ENCODE assay signal across 8 cellular contexts in the genomic region with DNA sequence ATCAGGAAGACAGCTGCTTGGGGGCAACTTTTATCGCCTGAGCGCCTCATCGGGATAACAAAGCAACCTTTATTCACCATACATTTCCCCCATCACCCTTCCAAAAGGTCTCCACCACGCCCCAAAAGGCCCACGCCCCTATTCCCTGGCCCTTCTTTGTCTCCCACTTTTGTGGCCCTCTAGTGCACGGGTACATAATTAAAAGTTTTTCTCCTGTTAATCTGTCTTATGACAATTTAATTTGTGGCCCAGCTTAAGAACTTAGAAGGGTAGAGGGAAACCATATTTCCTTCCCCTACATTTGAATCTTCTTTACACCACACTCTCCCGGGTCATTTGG. TPM values are rescaled to one million over a fixed set of nuclear protein-coding genes. Genes with fewer than 3 reads are reported as not detected.
A peak's percentile ranks its signal among the peaks of the same experiment; 100 is the strongest.
DNase-seq lines count a peak whose midpoint lies in the region; ATAC-seq, FAIRE-seq and TF ChIP-seq lines count a peak whose summit lies in the region.

No MANE protein-coding gene starts in this region.

- H3K9me3 Mint-ChIP-seq in effector memory CD8-positive, alpha-beta T cell, result no peaks in the 10 kb centered on the region
- H3K9me3 Mint-ChIP-seq in nephron progenitor cell, result no peaks in the 10 kb centered on the region

- H3K79me2 ChIP-seq in SK-N-SH (ENCODE audit: insufficient read depth), result peaks cover 53% of the 10 kb centered on the region

- TF ChIP-seq RAD21 in SK-N-SH (IDR thresholded peaks at IDR 0.05; ENCODE audit: low read length), result no peak

- 0% methylated on average over 7 of the region's 7 CpGs for WGBS in SK-N-SH (ENCODE audit: low lambda C conversion rate)

- H3K9me3 ChIP-seq in SK-N-SH, result no peaks in the 10 kb centered on the region

- H3K4me3 Mint-ChIP-seq in effector memory CD8-positive, alpha-beta T cell, result peak overlapping the region; percentile 81 to 86
- peak overlapping the region; percentile 97 for H3K4me3 Mint-ChIP-seq in nephron progenitor cell

- peak overlapping the region; percentile 66 for H2AFZ ChIP-seq in SK-N-SH (ENCODE audit: low read depth)

- POLR2A ChIA-PET in SK-N-SH (lab: Yijun Ruan, JAX), result interaction anchor here (1.8 to 2.2 kb wide), 3 partner anchors 20 to 151 kb away, joined by 4 to 8 read pairs (median 8); partner anchors contain the start of genes FKBP9 and NT5C3A

- H3K36me3 ChIP-seq in SK-N-SH (replicated peaks in 1 of 2; ENCODE audit: control insufficient read depth in 1 of 2, insufficient read depth in 2 of 2, low read length in 1 of 2), result peaks cover 0 to 1% of the 10 kb centered on the region in 2 experiments

- H3K4me1 ChIP-seq in SK-N-SH (ENCODE audit: control insufficient read depth in 1 of 2, insufficient read depth in 2 of 2, low read depth in 1 of 2, low read length in 1 of 2), result peaks cover 5 to 15% of the 10 kb centered on the region in 2 experiments; a peak in 3 of 4 replicates

- peaks cover 13 to 27% of the 10 kb centered on the region in 2 donors for H3K27me3 Mint-ChIP-seq in effector memory CD8-positive, alpha-beta T cell
- peaks cover 23% of the 10 kb centered on the region for H3K27me3 Mint-ChIP-seq in nephron progenitor cell (ENCODE audit: low read depth, poor library complexity)

- peak overlapping the region; percentile 68 to 82 for H3K27ac Mint-ChIP-seq in effector memory CD8-positive, alpha-beta T cell
- peak overlapping the region; percentile 91 for H3K27ac Mint-ChIP-seq in nephron progenitor cell

- FAIRE-seq in frontal cortex (lab: Jason Lieb, UNC), result no peak

- H3K27me3 ChIP-seq in SK-N-SH (ENCODE audit: insufficient read depth), result no peaks in the 10 kb centered on the region

- CTCF ChIA-PET in SK-N-SH (lab: Yijun Ruan, JAX), result interaction anchor here (0.7 to 5.2 kb wide), 49 partner anchors 8 to 824 kb away, joined by 3 to 95 read pairs (median 5); partner anchors contain the start of genes AVL9, BBS9, FKBP9 and LSM5

- H3K27ac ChIP-seq in SK-N-SH (ENCODE audit: low read depth in 2 of 2, low read length in 1 of 2), result peak overlapping the region; percentile 57 to 80

- H4K20me1 ChIP-seq in SK-N-SH (ENCODE audit: insufficient read depth), result peaks cover 40% of the 10 kb centered on the region

- peak; percentile 62 for DNase-seq in DMS53 (lab: John Stamatoyannopoulos, UW)
- no peak for DNase-seq in DMS53 treated with DMSO at 0.1 percent for 48 hours (lab: John Stamatoyannopoulos, UW; ENCODE audit: unreplicated experiment)
- peak; percentile 42 for DNase-seq in SK-N-SH
- DNase-seq in effector memory CD8-positive, alpha-beta T cell, result peak in 2 of 3 experiments; percentile 4 to 7
- DNase-seq in nephron progenitor cell, result no peak
- no peak for DNase-seq in frontal cortex (ENCODE audit: low spot score in 2 of 2)
- DNase-seq in H4 (ENCODE audit: low spot score), result no peak

- H3F3A ChIP-seq in SK-N-SH (replicated peaks; ENCODE audit: insufficient read depth), result no peaks in the 10 kb centered on the region

- peak; percentile 40; the same call in 1 of the 2 replicates for TF ChIP-seq CTCF in SK-N-SH (IDR thresholded peaks at IDR 0.05)
- no peak for TF ChIP-seq CTCF in nephron progenitor cell (IDR thresholded peaks at IDR 0.05)

- ATAC-seq in HG02973 (IDR thresholded peaks at IDR 0.05; ENCODE audit: unreplicated experiment), result peak; percentile 11
- ATAC-seq in effector memory CD8-positive, alpha-beta T cell (replicated peaks), result peak; percentile 9

- H3K4me1 Mint-ChIP-seq in effector memory CD8-positive, alpha-beta T cell (ENCODE audit: low read depth in 2 of 2), result peaks cover 20 to 34% of the 10 kb centered on the region in 2 donors
- peaks cover 48% of the 10 kb centered on the region for H3K4me1 Mint-ChIP-seq in nephron progenitor cell

- peak overlapping the region; percentile 92 for H3K4me2 ChIP-seq in SK-N-SH

- H3K9me2 ChIP-seq in SK-N-SH, result no peaks in the 10 kb centered on the region

- H3K9ac ChIP-seq in SK-N-SH, result peak overlapping the region; percentile 85

- H3K36me3 Mint-ChIP-seq in effector memory CD8-positive, alpha-beta T cell (ENCODE audit: insufficient read depth), result peaks cover under 1% of the 10 kb centered on the region
- H3K36me3 Mint-ChIP-seq in nephron progenitor cell (ENCODE audit: low read depth), result peaks cover 4% of the 10 kb centered on the region

- peak overlapping the region; percentile 85 to 95 for H3K4me3 ChIP-seq in SK-N-SH (ENCODE audit: low read depth in 2 of 2, low read length in 1 of 2)

- no peak for TF ChIP-seq EP300 in SK-N-SH (IDR thresholded peaks at IDR 0.05; ENCODE audit: borderline replicate concordance in 1 of 2, low read depth in 1 of 2, low read length in 1 of 2)

TF ChIP-seq in SK-N-SH, 30 proteins besides CTCF, POLR2A, EP300 and RAD21:
- TF ChIP-seq GABPA (IDR thresholded peaks at IDR 0.05; ENCODE audit: low read depth) (no peak), RCOR1 (IDR thresholded peaks at IDR 0.05; ENCODE audit: low read length) (no peak), RFX5 (IDR thresholded peaks at IDR 0.05; ENCODE audit: low read length) (no peak), YY1 (IDR thresholded peaks at IDR 0.05; ENCODE audit: low read depth) (no peak), IRF3 (IDR thresholded peaks at IDR 0.05; ENCODE audit: low read depth, low read length) (no peak), PBX3 (IDR thresholded peaks at IDR 0.05) (no peak), USF1 (IDR thresholded peaks at IDR 0.05; ENCODE audit: borderline replicate concordance, low read depth) (no peak), NRF1 (IDR thresholded peaks at IDR 0.05; ENCODE audit: low read depth, low read length) (no peak), NFIC (IDR thresholded peaks at IDR 0.05; ENCODE audit: borderline replicate concordance) (no peak), POLR2AphosphoS5 (IDR thresholded peaks at IDR 0.05; ENCODE audit: low read depth, low read length) (no peak), FOXJ3 (CRISPR knock-in tag; IDR thresholded peaks at IDR 0.05) (no peak)
- TF ChIP-seq, protein P1, sequence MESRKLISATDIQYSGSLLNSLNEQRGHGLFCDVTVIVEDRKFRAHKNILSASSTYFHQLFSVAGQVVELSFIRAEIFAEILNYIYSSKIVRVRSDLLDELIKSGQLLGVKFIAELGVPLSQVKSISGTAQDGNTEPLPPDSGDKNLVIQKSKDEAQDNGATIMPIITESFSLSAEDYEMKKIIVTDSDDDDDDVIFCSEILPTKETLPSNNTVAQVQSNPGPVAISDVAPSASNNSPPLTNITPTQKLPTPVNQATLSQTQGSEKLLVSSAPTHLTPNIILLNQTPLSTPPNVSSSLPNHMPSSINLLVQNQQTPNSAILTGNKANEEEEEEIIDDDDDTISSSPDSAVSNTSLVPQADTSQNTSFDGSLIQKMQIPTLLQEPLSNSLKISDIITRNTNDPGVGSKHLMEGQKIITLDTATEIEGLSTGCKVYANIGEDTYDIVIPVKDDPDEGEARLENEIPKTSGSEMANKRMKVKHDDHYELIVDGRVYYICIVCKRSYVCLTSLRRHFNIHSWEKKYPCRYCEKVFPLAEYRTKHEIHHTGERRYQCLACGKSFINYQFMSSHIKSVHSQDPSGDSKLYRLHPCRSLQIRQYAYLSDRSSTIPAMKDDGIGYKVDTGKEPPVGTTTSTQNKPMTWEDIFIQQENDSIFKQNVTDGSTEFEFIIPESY (IDR thresholded peaks at IDR 0.05; ENCODE audit: borderline replicate concordance, low read depth), result no peak
TF ChIP-seq in SK-N-SH: peak in this region for 0.

RNA-seq across cellular contexts. Expression of gene RP9, which starts 0.6 kb away (rescaled TPM):
- 31.6 and 32.0 TPM in 2 replicates for polyA plus RNA-seq in SK-N-SH (2012; rRNA removed)
- polyA plus RNA-seq in SK-N-SH (2012; cell fraction: cytosol; rRNA removed), result 36.3 and 38.8 TPM in 2 replicates
- polyA plus RNA-seq in SK-N-SH (2012; cell fraction: nucleus; rRNA removed), result 24.1 and 27.8 TPM in 2 replicates
- total RNA-seq in frontal cortex, result 6.9 TPM
- 15.8 and 24.9 TPM in 2 replicates for total RNA-seq in H4 (2014; rRNA removed; shearing (Covaris generic))

RNA-seq across cellular contexts. Expression of gene BBS9, which starts 20.8 kb away (rescaled TPM):
- polyA plus RNA-seq in SK-N-SH (2012; rRNA removed), result 7.5 and 11.1 TPM in 2 replicates
- 10.5 and 10.7 TPM in 2 replicates for polyA plus RNA-seq in SK-N-SH (2012; cell fraction: cytosol; rRNA removed)
- polyA plus RNA-seq in SK-N-SH (2012; cell fraction: nucleus; rRNA removed), result 9.2 and 13.9 TPM in 2 replicates
- total RNA-seq in frontal cortex, result 91.3 TPM
- total RNA-seq in H4 (2014; rRNA removed; shearing (Covaris generic)), result 14.7 and 14.9 TPM in 2 replicates

RNA-seq across cellular contexts. Expression of gene NT5C3A, which starts 46.0 kb away (rescaled TPM):
- polyA plus RNA-seq in SK-N-SH (2012; rRNA removed), result 13.2 and 14.1 TPM in 2 replicates
- polyA plus RNA-seq in SK-N-SH (2012; cell fraction: cytosol; rRNA removed), result 20.4 and 26.4 TPM in 2 replicates
- 5.5 and 11.5 TPM in 2 replicates for polyA plus RNA-seq in SK-N-SH (2012; cell fraction: nucleus; rRNA removed)
- 85.6 TPM for total RNA-seq in frontal cortex
- total RNA-seq in H4 (2014; rRNA removed; shearing (Covaris generic)), result 41.2 and 51.6 TPM in 2 replicates

Comparison
In these comparisons a context has a peak if more than half of its experiments do, and no peak if none do; other contexts are left out.
1. DNase-seq: peak in DMS53 (single experiment), SK-N-SH (single experiment) and effector memory CD8-positive, alpha-beta T cell (2 of 3); none in DMS53 treated with DMSO at 0.1 percent for 48 hours (single experiment), nephron progenitor cell (single experiment), frontal cortex (0 of 2) and H4 (single experiment).